ENCODE assay signal across 1 cellular context in genomic region chr3:128152419-128153155, GRCh38.
TF ChIP-seq lines count a peak whose summit lies in the region.

No MANE protein-coding gene starts in this region.

TF ChIP-seq in HepG2, 621 proteins besides CTCF, POLR2A, EP300 and RAD21 (continues in another document):
- TF ChIP-seq CSRNP1 (CRISPR knock-in tag; IDR thresholded peaks at IDR 0.05) (no peak), ZNF775 (CRISPR knock-in tag; IDR thresholded peaks at IDR 0.05; ENCODE audit: borderline replicate concordance) (no peak), ZNF44 (CRISPR knock-in tag; IDR thresholded peaks at IDR 0.05) (no peak), ZNF138 (CRISPR knock-in tag; IDR thresholded peaks at IDR 0.05; ENCODE audit: low read depth) (no peak), ZNF552 (CRISPR knock-in tag; IDR thresholded peaks at IDR 0.05; ENCODE audit: borderline replicate concordance) (no peak), ZNF256 (CRISPR knock-in tag; conservative IDR thresholded peaks at IDR 0.05) (no peak), ZNF772 (CRISPR knock-in tag; IDR thresholded peaks at IDR 0.05) (no peak), NFYC (CRISPR knock-in tag; IDR thresholded peaks at IDR 0.05) (peak; percentile 81), SP2 (CRISPR knock-in tag; IDR thresholded peaks at IDR 0.05) (no peak), ZNF784 (CRISPR knock-in tag; IDR thresholded peaks at IDR 0.05; ENCODE audit: borderline replicate concordance) (no peak), PLSCR1 (CRISPR knock-in tag; IDR thresholded peaks at IDR 0.05; ENCODE audit: borderline replicate concordance) (no peak), CERS6 (CRISPR knock-in tag; IDR thresholded peaks at IDR 0.05) (no peak), NCOR1 (IDR thresholded peaks at IDR 0.05; ENCODE audit: borderline replicate concordance, low read length) (no peak), HMGXB3 (CRISPR knock-in tag; IDR thresholded peaks at IDR 0.05; ENCODE audit: borderline replicate concordance) (peak; percentile 75; the same call in 1 of the 2 replicates), NFYB (CRISPR knock-in tag; IDR thresholded peaks at IDR 0.05) (peak; percentile 73), WIZ (CRISPR knock-in tag; IDR thresholded peaks at IDR 0.05) (no peak), ZNF773 (CRISPR knock-in tag; IDR thresholded peaks at IDR 0.05; ENCODE audit: borderline replicate concordance) (no peak), MXD1 (CRISPR knock-in tag; IDR thresholded peaks at IDR 0.05) (no peak), ZNF33A (CRISPR knock-in tag; IDR thresholded peaks at IDR 0.05; ENCODE audit: borderline replicate concordance) (no peak), ZNF740 (CRISPR knock-in tag; IDR thresholded peaks at IDR 0.05) (0 out of 2 replicates have a peak, but pooled peaks have one; percentile 47), PITX1 (CRISPR knock-in tag; IDR thresholded peaks at IDR 0.05) (no peak), HCFC1 (IDR thresholded peaks at IDR 0.05; ENCODE audit: low read depth, low read length) (no peak), CCAR2 (optimal IDR thresholded peaks at IDR 0.05; ENCODE audit: low read depth, low read length) (no peak), ATRX (CRISPR knock-in tag; IDR thresholded peaks at IDR 0.05; ENCODE audit: borderline replicate concordance) (no peak), ZNF3 (CRISPR knock-in tag; IDR thresholded peaks at IDR 0.05) (no peak), RARA (CRISPR knock-in tag; IDR thresholded peaks at IDR 0.05) (no peak), ISX (CRISPR knock-in tag; conservative IDR thresholded peaks at IDR 0.05) (no peak), THYN1 (CRISPR knock-in tag; IDR thresholded peaks at IDR 0.05; ENCODE audit: borderline replicate concordance, low read depth) (no peak), ZXDC (CRISPR knock-in tag; IDR thresholded peaks at IDR 0.05) (no peak), SMAD9 (CRISPR knock-in tag; IDR thresholded peaks at IDR 0.05) (no peak), PRPF4 (IDR thresholded peaks at IDR 0.05; ENCODE audit: low read depth, low read length, poor library complexity, severe bottlenecking) (peak; percentile 70), ATF2 (CRISPR knock-in tag; IDR thresholded peaks at IDR 0.05) (no peak), FUBP1 (CRISPR knock-in tag; IDR thresholded peaks at IDR 0.05; ENCODE audit: borderline replicate concordance) (no peak), ZHX1 (CRISPR knock-in tag; IDR thresholded peaks at IDR 0.05; ENCODE audit: low read depth) (no peak), HNRNPK (IDR thresholded peaks at IDR 0.05; ENCODE audit: low read depth, low read length, poor library complexity, severe bottlenecking) (peak; percentile 62), TRAFD1 (CRISPR knock-in tag; IDR thresholded peaks at IDR 0.05; ENCODE audit: borderline replicate concordance) (0 out of 2 replicates have a peak, but pooled peaks have one; percentile 27), CHD4 (IDR thresholded peaks at IDR 0.05; ENCODE audit: borderline replicate concordance, low read length) (0 out of 2 replicates have a peak, but pooled peaks have one; percentile 12), TBX2 (CRISPR knock-in tag; IDR thresholded peaks at IDR 0.05; ENCODE audit: borderline replicate concordance) (no peak), ZNF335 (CRISPR knock-in tag; IDR thresholded peaks at IDR 0.05) (no peak), ZNF296 (CRISPR knock-in tag; conservative IDR thresholded peaks at IDR 0.05) (no peak), U2AF1 (optimal IDR thresholded peaks at IDR 0.05; ENCODE audit: low read depth, low read length) (no peak)
